In the genomic region with DNA sequence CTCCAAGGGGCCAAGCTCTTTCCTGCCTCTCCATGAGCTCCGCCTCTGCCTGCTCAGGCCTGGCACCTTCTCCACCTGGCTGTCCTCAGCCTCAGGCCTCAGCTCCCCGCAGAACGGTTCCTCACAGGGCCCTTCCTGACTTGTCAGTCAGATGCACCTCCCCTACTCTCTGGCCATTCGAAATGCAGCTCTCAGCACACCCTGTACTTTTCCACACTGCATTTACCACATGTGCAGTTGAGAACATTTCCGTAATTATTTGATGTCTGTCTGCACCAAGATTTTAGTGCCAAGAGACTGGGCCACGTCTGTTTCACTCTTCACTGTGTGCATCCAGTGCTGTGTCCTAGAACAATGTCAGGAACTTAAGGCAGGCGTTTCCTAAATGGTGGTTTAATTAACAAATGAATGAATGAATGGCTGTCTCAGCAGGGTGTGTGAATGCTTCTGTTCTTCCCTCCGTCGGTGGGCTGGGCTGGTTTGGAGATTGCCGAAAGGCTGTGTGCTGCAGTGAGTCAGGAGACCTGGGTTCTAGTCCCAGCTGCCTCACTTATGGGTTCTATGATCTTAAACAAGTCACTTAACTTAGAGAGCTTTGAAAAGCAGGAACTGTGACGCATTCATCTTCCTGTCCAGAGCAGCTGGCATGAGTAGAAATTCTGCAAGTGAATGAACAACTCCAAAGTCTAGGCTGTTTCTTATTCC, we compare ENCODE assay signal across 13 cellular contexts. TPM values are rescaled to one million over a fixed set of nuclear protein-coding genes. Genes with fewer than 3 reads are reported as not detected.
A peak's percentile ranks its signal among the peaks of the same experiment; 100 is the strongest.
DNase-seq lines count a peak whose midpoint lies in the region; TF ChIP-seq lines count a peak whose summit lies in the region.
"Had no signal": no experiment of that assay in that cellular context is flagged by ENCODE, and none has a peak within 500 bp of the region (broad histone marks: within the 10 kb centered on the region; RNA-seq: fewer than 3 reads in every experiment).

No MANE protein-coding gene starts in this region.

- H3K36me3 ChIP-seq in H7 (replicated peaks; ENCODE audit: control insufficient read depth, insufficient read depth, low read length) (no peaks in the 10 kb centered on the region; the same call in 1 of the 2 replicates), A673 (ENCODE audit: insufficient read depth, low read length, poor library complexity, severe bottlenecking) (no peaks in the 10 kb centered on the region)
- H3K36me3 ChIP-seq: cardiac muscle cell had no signal

- BruUV-seq in A673 (replicated peaks; lab: Mats Ljungman, UMichigan) = no TSS peak

- H3K4me3 ChIP-seq in H7 (ENCODE audit: insufficient read depth, low read depth, low read length) (no peak overlapping the region), A673 (ENCODE audit: low read depth, low read length, poor library complexity, severe bottlenecking) (no peak overlapping the region)
- H3K4me3 ChIP-seq: cardiac muscle cell had no signal

- H3K4me1 Mint-ChIP-seq in activated naive CD8-positive, alpha-beta T cell treated with anti-CD3 and anti-CD28 coated beads for 36 hours = peaks cover 36% of the 10 kb centered on the region
- peaks cover 55 to 59% of the 10 kb centered on the region in 2 donors for H3K4me1 Mint-ChIP-seq in immature natural killer cell

- DNase-seq in DMS79 treated with DMSO at 0.1 percent for 48 hours (lab: John Stamatoyannopoulos, UW) (peak; percentile 75), H7 (peak; percentile 89), immature natural killer cell (no peak), A673 (ENCODE audit: low spot score) (no peak), NCI-H748 treated with DMSO at 0.1 percent for 48 hours (lab: John Stamatoyannopoulos, UW) (no peak)
- no peak for DNase-seq in activated naive CD8-positive, alpha-beta T cell treated with anti-CD3 and anti-CD28 coated beads for 36 hours
- DNase-seq in stimulated activated CD4-positive, alpha-beta T cell treated with anti-CD3 and anti-CD28 coated beads, Interleukin-4, amount 100 ng/mL, for 24 hours = no peak
- DNase-seq: activated CD8-positive, alpha-beta memory T cell treated with anti-CD3 and anti-CD28 coated beads, Interleukin-2, amount 50 U/mL, for 4 hours; kidney glomerular epithelial cell; NCI-H1048 had no signal

- peak overlapping the region; percentile 1 for H3K27ac Mint-ChIP-seq in activated naive CD8-positive, alpha-beta T cell treated with anti-CD3 and anti-CD28 coated beads for 36 hours
- H3K27ac Mint-ChIP-seq in immature natural killer cell = peak overlapping the region in 5 of 6 donors; percentile 65 to 90 (median 84)
- H3K27ac Mint-ChIP-seq: stimulated activated effector memory CD8-positive, alpha-beta T cell treated with anti-CD3 and anti-CD28 coated beads, Interleukin-12 subunit alpha, Interleukin-12 subunit beta, amount 100 ng/mL, for 72 hours had no signal

- no peak for TF ChIP-seq CTCF in A673 (conservative IDR thresholded peaks at IDR 0.05; ENCODE audit: low read depth, low read length)

- H3K36me3 Mint-ChIP-seq in activated naive CD8-positive, alpha-beta T cell treated with anti-CD3 and anti-CD28 coated beads for 36 hours = peaks cover 2% of the 10 kb centered on the region
- H3K36me3 Mint-ChIP-seq in immature natural killer cell = peaks cover 0 to 3% (median 0%) of the 10 kb centered on the region in 3 donors

- H3K4me1 ChIP-seq in A673 (ENCODE audit: insufficient read depth, low read length, poor library complexity, severe bottlenecking) = no peaks in the 10 kb centered on the region

- POLR2A ChIA-PET in A673 (lab: Charles Lee; ENCODE audit: low non-redundant PET) = no interaction called here

- no peak overlapping the region for H3K4me3 Mint-ChIP-seq in activated naive CD8-positive, alpha-beta T cell treated with anti-CD3 and anti-CD28 coated beads for 36 hours
- H3K4me3 Mint-ChIP-seq in immature natural killer cell = peak overlapping the region in 4 of 5 donors; percentile 0 to 71 (median 56)
- H3K4me3 Mint-ChIP-seq: neural crest cell had no signal

- H3K9me3 ChIP-seq in A673 (ENCODE audit: low read depth, low read length, poor library complexity, severe bottlenecking) = no peaks in the 10 kb centered on the region

- no peak overlapping the region for H3K27ac ChIP-seq in A673 (ENCODE audit: low read depth, low read length, poor library complexity, severe bottlenecking)
- H3K27ac ChIP-seq: cardiac muscle cell had no signal

- no peaks in the 10 kb centered on the region for H3K27me3 ChIP-seq in H7 (ENCODE audit: control insufficient read depth, insufficient read depth, low read length)
- H3K27me3 ChIP-seq in A673 (replicated peaks; ENCODE audit: insufficient read depth, low read depth, low read length, poor library complexity) = no peaks in the 10 kb centered on the region
- H3K27me3 ChIP-seq: cardiac muscle cell had no signal

- CTCF ChIA-PET in A673 (lab: Charles Lee) = no interaction called here

- intact Hi-C loops in A673 (cut with micrococcal nuclease; ENCODE audit: unreplicated experiment) = no loop called here

- no peaks in the 10 kb centered on the region for H3K9me3 Mint-ChIP-seq in activated naive CD8-positive, alpha-beta T cell treated with anti-CD3 and anti-CD28 coated beads for 36 hours
- no peaks in the 10 kb centered on the region for H3K9me3 Mint-ChIP-seq in immature natural killer cell
- H3K9me3 Mint-ChIP-seq: neural crest cell; stimulated activated effector memory CD8-positive, alpha-beta T cell treated with anti-CD3 and anti-CD28 coated beads, Interleukin-12 subunit alpha, Interleukin-12 subunit beta, amount 100 ng/mL, for 72 hours had no signal

- H3K27me3 Mint-ChIP-seq in activated naive CD8-positive, alpha-beta T cell treated with anti-CD3 and anti-CD28 coated beads for 36 hours = peaks cover 46% of the 10 kb centered on the region
- H3K27me3 Mint-ChIP-seq in immature natural killer cell (ENCODE audit: low read depth in 3 of 3) = peaks cover 4 to 16% (median 5%) of the 10 kb centered on the region in 3 donors

RNA-seq across cellular contexts. Expression of gene MUC4, which starts 5.4 kb away (rescaled TPM):
- total RNA-seq in H7 (2014; rRNA removed; shearing (Covaris generic)) = 3.5 and 4.0 TPM in 2 replicates
- under 1 TPM; 0.08 to 0.14 TPM for total RNA-seq in activated naive CD8-positive, alpha-beta T cell treated with anti-CD3 and anti-CD28 coated beads for 36 hours
- polyA plus RNA-seq in immature natural killer cell = under 1 TPM in 1 of 3 donors, not detected in 2; 0.06 TPM
- not detected in 2 replicates for total RNA-seq in A673 (2021)
- total RNA-seq: cardiac muscle cell, neural crest cell had no signal

Comparison
In these comparisons a context has a peak if more than half of its experiments do, and no peak if none do; other contexts are left out.
1. DNase-seq: peak in DMS79 treated with DMSO at 0.1 percent for 48 hours (single experiment) and H7 (single experiment); none in activated naive CD8-positive, alpha-beta T cell treated with anti-CD3 and anti-CD28 coated beads for 36 hours (single experiment), immature natural killer cell (0 of 3), A673 (single experiment), NCI-H748 treated with DMSO at 0.1 percent for 48 hours (single experiment) and stimulated activated CD4-positive, alpha-beta T cell treated with anti-CD3 and anti-CD28 coated beads, Interleukin-4, amount 100 ng/mL, for 24 hours (single experiment).